ENCODE assay signal across 18 cellular contexts in the genomic region with DNA sequence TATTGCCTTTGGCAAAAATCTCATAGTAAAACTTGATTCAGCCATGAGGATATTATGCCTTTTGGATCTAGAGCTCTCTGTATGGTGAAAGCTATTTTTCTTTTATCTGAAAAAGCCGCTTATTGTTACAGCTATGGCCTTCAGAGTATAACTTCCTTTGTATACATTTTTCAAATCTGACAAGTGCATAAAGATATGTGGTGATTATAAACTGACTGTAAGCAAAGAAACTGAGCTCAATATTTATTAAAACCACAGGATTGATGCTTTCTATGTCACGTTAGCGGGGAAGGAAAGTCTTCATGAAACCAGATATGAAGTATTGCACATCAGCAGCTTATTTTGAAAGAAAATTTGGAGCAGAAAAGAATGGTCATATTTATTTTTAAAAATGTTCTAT.
DNase-seq lines count a peak whose midpoint lies in the region; ATAC-seq lines count a peak whose summit lies in the region.
"Had no signal": no experiment of that assay in that cellular context is flagged by ENCODE, and none has a peak within 500 bp of the region (broad histone marks: within the 10 kb centered on the region; RNA-seq: fewer than 3 reads in every experiment).

No MANE protein-coding gene starts in this region.

- no peak for DNase-seq in activated naive CD4-positive, alpha-beta T cell treated with anti-CD3 and anti-CD28 coated beads for 36 hours
- DNase-seq in activated naive CD4-positive, alpha-beta T cell treated with anti-CD3 and anti-CD28 coated beads, Interleukin-2, amount 10 ng/mL, durations not matched to agents 7 days and 5 days: no peak
- no peak for DNase-seq in T-cell
- no peak for DNase-seq in effector memory CD8-positive, alpha-beta T cell
- no peak for DNase-seq in stimulated activated effector memory CD8-positive, alpha-beta T cell treated with anti-CD3 and anti-CD28 coated beads, Interleukin-12 subunit alpha, Interleukin-12 subunit beta, amount 100 ng/mL, for 72 hours (ENCODE audit: low spot score in 2 of 2)
- no peak for DNase-seq in NCI-H510A (lab: John Stamatoyannopoulos, UW)
- no peak for DNase-seq in activated CD4-positive, alpha-beta memory T cell treated with anti-CD3 and anti-CD28 coated beads, Interleukin-2, amount 10 ng/mL, durations not matched to agents 7 days and 5 days
- DNase-seq: BE2C; CD4-positive, CD25-positive, alpha-beta regulatory T cell; GM23248; H9; KG1; NCI-H1092 treated with DMSO at 0.1 percent for 48 hours; NCI-H2029 treated with DMSO at 0.1 percent for 48 hours; NCI-H2171; NCI-H345; NCI-H524 treated with DMSO at 0.1 percent for 48 hours; Peyer's patch had no signal

- POLR2A ChIA-PET in T-cell (lab: Charles Lee): interaction anchor here in 1 of 2 donors (0.6 kb wide), 1 partner anchor 8 kb away, joined by 3 read pairs; no protein-coding TSS in a partner anchor
- POLR2A ChIA-PET in activated CD4-positive, alpha-beta memory T cell treated with anti-CD3 and anti-CD28 coated beads, Interleukin-2, amount 10 ng/mL, durations not matched to agents 7 days and 5 days (lab: Charles Lee): no interaction called here

- no peaks in the 10 kb centered on the region for H3K27me3 Mint-ChIP-seq in activated naive CD4-positive, alpha-beta T cell treated with anti-CD3 and anti-CD28 coated beads for 36 hours (ENCODE audit: low read depth)
- H3K27me3 Mint-ChIP-seq in activated naive CD4-positive, alpha-beta T cell treated with anti-CD3 and anti-CD28 coated beads, Interleukin-2, amount 10 ng/mL, durations not matched to agents 7 days and 5 days: no peaks in the 10 kb centered on the region
- H3K27me3 Mint-ChIP-seq in T-cell: no peaks in the 10 kb centered on the region
- no peaks in the 10 kb centered on the region for H3K27me3 Mint-ChIP-seq in effector memory CD8-positive, alpha-beta T cell
- H3K27me3 Mint-ChIP-seq in activated CD4-positive, alpha-beta memory T cell treated with anti-CD3 and anti-CD28 coated beads, Interleukin-2, amount 10 ng/mL, durations not matched to agents 7 days and 5 days: no peaks in the 10 kb centered on the region

- CTCF ChIA-PET in activated naive CD4-positive, alpha-beta T cell treated with anti-CD3 and anti-CD28 coated beads for 36 hours (lab: Charles Lee): interaction anchor here (1.1 to 1.3 kb wide), 2 partner anchors 12 to 106 kb away, joined by 3 to 5 read pairs; no protein-coding TSS in a partner anchor
- CTCF ChIA-PET in activated naive CD4-positive, alpha-beta T cell treated with anti-CD3 and anti-CD28 coated beads, Interleukin-2, amount 10 ng/mL, durations not matched to agents 7 days and 5 days (lab: Charles Lee): no interaction called here
- CTCF ChIA-PET in T-cell (lab: Charles Lee): interaction anchor here (0.5 to 1.9 kb wide), 2 partner anchors 12 to 52 kb away, joined by 3 to 11 read pairs; no protein-coding TSS in a partner anchor
- CTCF ChIA-PET in activated CD4-positive, alpha-beta memory T cell treated with anti-CD3 and anti-CD28 coated beads, Interleukin-2, amount 10 ng/mL, durations not matched to agents 7 days and 5 days (lab: Charles Lee): no interaction called here

- peaks cover 60% of the 10 kb centered on the region for H3K4me1 Mint-ChIP-seq in activated naive CD4-positive, alpha-beta T cell treated with anti-CD3 and anti-CD28 coated beads for 36 hours (ENCODE audit: low read depth)
- H3K4me1 Mint-ChIP-seq in activated naive CD4-positive, alpha-beta T cell treated with anti-CD3 and anti-CD28 coated beads, Interleukin-2, amount 10 ng/mL, durations not matched to agents 7 days and 5 days: peaks cover 16% of the 10 kb centered on the region
- H3K4me1 Mint-ChIP-seq in T-cell: peaks cover 62 to 71% (median 65%) of the 10 kb centered on the region in 3 donors
- H3K4me1 Mint-ChIP-seq in effector memory CD8-positive, alpha-beta T cell (ENCODE audit: low read depth in 2 of 2): peaks cover 18 to 49% of the 10 kb centered on the region in 2 donors
- H3K4me1 Mint-ChIP-seq in stimulated activated effector memory CD8-positive, alpha-beta T cell treated with anti-CD3 and anti-CD28 coated beads, Interleukin-12 subunit alpha, Interleukin-12 subunit beta, amount 100 ng/mL, for 72 hours: peaks cover 24% of the 10 kb centered on the region
- peaks cover 9% of the 10 kb centered on the region for H3K4me1 Mint-ChIP-seq in activated CD4-positive, alpha-beta memory T cell treated with anti-CD3 and anti-CD28 coated beads, Interleukin-2, amount 10 ng/mL, durations not matched to agents 7 days and 5 days
- H3K4me1 Mint-ChIP-seq: H9 had no signal

- no peaks in the 10 kb centered on the region for H3K9me3 Mint-ChIP-seq in activated naive CD4-positive, alpha-beta T cell treated with anti-CD3 and anti-CD28 coated beads for 36 hours
- no peaks in the 10 kb centered on the region for H3K9me3 Mint-ChIP-seq in activated naive CD4-positive, alpha-beta T cell treated with anti-CD3 and anti-CD28 coated beads, Interleukin-2, amount 10 ng/mL, durations not matched to agents 7 days and 5 days
- H3K9me3 Mint-ChIP-seq in T-cell: no peaks in the 10 kb centered on the region
- H3K9me3 Mint-ChIP-seq in effector memory CD8-positive, alpha-beta T cell: no peaks in the 10 kb centered on the region
- no peaks in the 10 kb centered on the region for H3K9me3 Mint-ChIP-seq in stimulated activated effector memory CD8-positive, alpha-beta T cell treated with anti-CD3 and anti-CD28 coated beads, Interleukin-12 subunit alpha, Interleukin-12 subunit beta, amount 100 ng/mL, for 72 hours
- H3K9me3 Mint-ChIP-seq in activated CD4-positive, alpha-beta memory T cell treated with anti-CD3 and anti-CD28 coated beads, Interleukin-2, amount 10 ng/mL, durations not matched to agents 7 days and 5 days: peaks cover 3% of the 10 kb centered on the region
- H3K9me3 Mint-ChIP-seq: CD4-positive, CD25-positive, alpha-beta regulatory T cell; H9 had no signal

- H3K36me3 Mint-ChIP-seq in activated naive CD4-positive, alpha-beta T cell treated with anti-CD3 and anti-CD28 coated beads for 36 hours (ENCODE audit: low read depth): no peaks in the 10 kb centered on the region
- H3K36me3 Mint-ChIP-seq in activated naive CD4-positive, alpha-beta T cell treated with anti-CD3 and anti-CD28 coated beads, Interleukin-2, amount 10 ng/mL, durations not matched to agents 7 days and 5 days: peaks cover 26% of the 10 kb centered on the region
- peaks cover 20% of the 10 kb centered on the region for H3K36me3 Mint-ChIP-seq in T-cell
- H3K36me3 Mint-ChIP-seq in effector memory CD8-positive, alpha-beta T cell (ENCODE audit: insufficient read depth): no peaks in the 10 kb centered on the region
- H3K36me3 Mint-ChIP-seq in stimulated activated effector memory CD8-positive, alpha-beta T cell treated with anti-CD3 and anti-CD28 coated beads, Interleukin-12 subunit alpha, Interleukin-12 subunit beta, amount 100 ng/mL, for 72 hours: no peaks in the 10 kb centered on the region
- peaks cover 30% of the 10 kb centered on the region for H3K36me3 Mint-ChIP-seq in activated CD4-positive, alpha-beta memory T cell treated with anti-CD3 and anti-CD28 coated beads, Interleukin-2, amount 10 ng/mL, durations not matched to agents 7 days and 5 days (ENCODE audit: low read depth)
- H3K36me3 Mint-ChIP-seq: CD4-positive, CD25-positive, alpha-beta regulatory T cell had no signal

- peak overlapping the region; percentile 4 for H3K4me3 Mint-ChIP-seq in activated naive CD4-positive, alpha-beta T cell treated with anti-CD3 and anti-CD28 coated beads for 36 hours
- H3K4me3 Mint-ChIP-seq in activated naive CD4-positive, alpha-beta T cell treated with anti-CD3 and anti-CD28 coated beads, Interleukin-2, amount 10 ng/mL, durations not matched to agents 7 days and 5 days: no peak overlapping the region
- H3K4me3 Mint-ChIP-seq in T-cell: no peak overlapping the region
- H3K4me3 Mint-ChIP-seq in effector memory CD8-positive, alpha-beta T cell: peak overlapping the region in 1 of 2 donors; percentile 29
- no peak overlapping the region for H3K4me3 Mint-ChIP-seq in stimulated activated effector memory CD8-positive, alpha-beta T cell treated with anti-CD3 and anti-CD28 coated beads, Interleukin-12 subunit alpha, Interleukin-12 subunit beta, amount 100 ng/mL, for 72 hours
- H3K4me3 Mint-ChIP-seq in activated CD4-positive, alpha-beta memory T cell treated with anti-CD3 and anti-CD28 coated beads, Interleukin-2, amount 10 ng/mL, durations not matched to agents 7 days and 5 days: no peak overlapping the region
- H3K4me3 Mint-ChIP-seq: H9 had no signal

- no peak for ATAC-seq in T-cell (replicated peaks in 1 of 4)
- ATAC-seq in effector memory CD8-positive, alpha-beta T cell (replicated peaks): peak; percentile 12
- no peak for ATAC-seq in stimulated activated effector memory CD8-positive, alpha-beta T cell treated with anti-CD3 and anti-CD28 coated beads, Interleukin-12 subunit alpha, Interleukin-12 subunit beta, amount 100 ng/mL, for 72 hours

- intact Hi-C loops in activated naive CD4-positive, alpha-beta T cell treated with anti-CD3 and anti-CD28 coated beads for 36 hours (cut with micrococcal nuclease): no loop called here

- no peak overlapping the region for H3K27ac Mint-ChIP-seq in activated naive CD4-positive, alpha-beta T cell treated with anti-CD3 and anti-CD28 coated beads for 36 hours
- H3K27ac Mint-ChIP-seq in activated naive CD4-positive, alpha-beta T cell treated with anti-CD3 and anti-CD28 coated beads, Interleukin-2, amount 10 ng/mL, durations not matched to agents 7 days and 5 days: no peak overlapping the region
- peak overlapping the region; percentile 55 to 72 for H3K27ac Mint-ChIP-seq in T-cell
- peak overlapping the region in 1 of 2 donors; percentile 87 for H3K27ac Mint-ChIP-seq in effector memory CD8-positive, alpha-beta T cell
- H3K27ac Mint-ChIP-seq in stimulated activated effector memory CD8-positive, alpha-beta T cell treated with anti-CD3 and anti-CD28 coated beads, Interleukin-12 subunit alpha, Interleukin-12 subunit beta, amount 100 ng/mL, for 72 hours: peak overlapping the region; percentile 23
- H3K27ac Mint-ChIP-seq in activated CD4-positive, alpha-beta memory T cell treated with anti-CD3 and anti-CD28 coated beads, Interleukin-2, amount 10 ng/mL, durations not matched to agents 7 days and 5 days: no peak overlapping the region
- H3K27ac Mint-ChIP-seq: CD4-positive, CD25-positive, alpha-beta regulatory T cell; H9 had no signal

Comparison
In these comparisons a context has a peak if more than half of its experiments do, and no peak if none do; other contexts are left out.
1. CTCF ChIA-PET loops: an anchor here in activated naive CD4-positive, alpha-beta T cell treated with anti-CD3 and anti-CD28 coated beads for 36 hours (1.1 to 1.3 kb wide) and T-cell (0.5 to 1.9 kb wide); none called in activated naive CD4-positive, alpha-beta T cell treated with anti-CD3 and anti-CD28 coated beads, Interleukin-2, amount 10 ng/mL, durations not matched to agents 7 days and 5 days and activated CD4-positive, alpha-beta memory T cell treated with anti-CD3 and anti-CD28 coated beads, Interleukin-2, amount 10 ng/mL, durations not matched to agents 7 days and 5 days.
2. H3K27ac Mint-ChIP-seq: peak in T-cell (2 of 2) and stimulated activated effector memory CD8-positive, alpha-beta T cell treated with anti-CD3 and anti-CD28 coated beads, Interleukin-12 subunit alpha, Interleukin-12 subunit beta, amount 100 ng/mL, for 72 hours (single experiment); none in activated naive CD4-positive, alpha-beta T cell treated with anti-CD3 and anti-CD28 coated beads for 36 hours (single experiment), activated naive CD4-positive, alpha-beta T cell treated with anti-CD3 and anti-CD28 coated beads, Interleukin-2, amount 10 ng/mL, durations not matched to agents 7 days and 5 days (single experiment) and activated CD4-positive, alpha-beta memory T cell treated with anti-CD3 and anti-CD28 coated beads, Interleukin-2, amount 10 ng/mL, durations not matched to agents 7 days and 5 days (single experiment).